25 cellular contexts compared by ENCODE assay signal in genomic region chr1:42675467-42675866, GRCh38.
"Had no signal": no experiment of that assay in that cellular context is flagged by ENCODE, and none has a peak within 500 bp of the region (broad histone marks: within the 10 kb centered on the region; RNA-seq: fewer than 3 reads in every experiment).

No MANE protein-coding gene starts in this region.

- DNase-seq: cerebellar nuclear complex; cortex of kidney; effector memory CD8-positive, alpha-beta T cell; esophagus squamous epithelium; foreskin melanocyte; glutamatergic neuron; hypothalamus; immature natural killer cell; islet precursor cell; kidney glomerular epithelial cell; left colon; mesenchymal stem cell; mucosa of descending colon; naive B cell; pancreas; small intestine; stimulated activated CD4-positive, alpha-beta T cell treated with anti-CD3 and anti-CD28 coated beads, Interleukin-15, amount 100 ng/mL, for 24 hours; stimulated activated CD4-positive, alpha-beta T cell treated with anti-CD3 and anti-CD28 coated beads, Interleukin-2, amount 100 ng/mL, for 48 hours; stimulated activated naive CD4-positive, alpha-beta T cell; stimulated activated naive CD8-positive, alpha-beta T cell treated with anti-CD3 and anti-CD28 coated beads, Interleukin-15, amount 100 ng/mL, for 72 hours; trophoblast cell had no signal

- H3K9me3 ChIP-seq: esophagus squamous epithelium, mucosa of descending colon, neutrophil, pancreas, right lobe of liver, suprapubic skin had no signal

- H3K4me3 ChIP-seq: esophagus squamous epithelium, mucosa of descending colon, pancreas, right lobe of liver, suprapubic skin had no signal

- H3K27ac ChIP-seq: neutrophil, pancreas, right lobe of liver, suprapubic skin had no signal

- H3K36me3 ChIP-seq: pancreas had no signal

- ATAC-seq: effector memory CD8-positive, alpha-beta T cell; left colon; mucosa of descending colon; natural killer cell treated with Interleukin-12 subunit alpha and Interleukin-12 subunit beta and Interleukin-15 and Interleukin-18, amount 100 ng/mL, for 72 hours; pancreas; stimulated activated naive CD8-positive, alpha-beta T cell treated with anti-CD3 and anti-CD28 coated beads, Interleukin-15, amount 100 ng/mL, for 72 hours had no signal

- H3K27me3 ChIP-seq: esophagus squamous epithelium, neutrophil, pancreas, right lobe of liver, suprapubic skin had no signal
